In the genomic region with DNA sequence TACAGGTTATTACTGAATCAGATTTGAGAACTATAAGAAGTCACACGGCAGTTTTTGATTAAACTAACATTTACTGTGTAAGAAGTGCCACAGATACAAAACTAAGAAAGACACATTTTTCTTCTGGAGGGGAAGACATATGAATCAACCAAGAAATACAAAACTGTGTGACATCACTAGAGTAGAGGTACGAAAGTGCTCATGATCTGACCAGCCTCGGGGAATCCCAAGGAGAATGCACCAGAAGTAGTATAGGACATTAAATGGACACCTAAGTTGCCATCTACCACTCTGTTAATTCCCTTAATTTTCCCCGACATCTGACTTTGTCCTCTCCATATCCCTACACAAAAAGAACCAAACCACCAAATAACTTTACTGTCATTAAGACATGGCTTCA, we compare ENCODE assay signal across 31 cellular contexts. TPM values are rescaled to one million over a fixed set of nuclear protein-coding genes. Genes with fewer than 3 reads are reported as not detected.
"Had no signal": no experiment of that assay in that cellular context is flagged by ENCODE, and none has a peak within 500 bp of the region (broad histone marks: within the 10 kb centered on the region; RNA-seq: fewer than 3 reads in every experiment).

No MANE protein-coding gene starts in this region.

- H3K36me3 ChIP-seq: gastroesophageal sphincter, heart left ventricle, left lung, neural progenitor cell, prostate gland, right atrium auricular region, stomach, tibial artery had no signal

- H3K9me3 ChIP-seq: gastroesophageal sphincter, heart left ventricle, left lung, prostate gland, right atrium auricular region, stomach, tibial artery had no signal

- FAIRE-seq: colon had no signal

- H3K27ac ChIP-seq: gastroesophageal sphincter, heart left ventricle, hepatocyte, left lung, neural progenitor cell, parathyroid adenoma, prostate gland, right atrium auricular region, stomach, tibial artery had no signal

- H3K4me1 ChIP-seq: left lung, parathyroid adenoma, prostate gland had no signal

- H3K27me3 ChIP-seq: dorsolateral prefrontal cortex, gastroesophageal sphincter, heart left ventricle, hepatocyte, left lung, neural progenitor cell, right atrium auricular region, stomach, tibial artery had no signal

- H2AFZ ChIP-seq: hepatocyte, neural progenitor cell, parathyroid adenoma had no signal

- H3K4me2 ChIP-seq: hepatocyte, neural progenitor cell had no signal

- H3K79me2 ChIP-seq: parathyroid adenoma had no signal

- ATAC-seq: esophagus mucosa; gastroesophageal sphincter; heart left ventricle; left cardiac atrium; left lung; naive thymus-derived CD4-positive, alpha-beta T cell; sciatic nerve; stimulated activated effector memory CD8-positive, alpha-beta T cell treated with anti-CD3 and anti-CD28 coated beads, Interleukin-12 subunit alpha, Interleukin-12 subunit beta, amount 100 ng/mL, for 72 hours had no signal

- DNase-seq: dorsolateral prefrontal cortex; effector CD4-positive, alpha-beta T cell; foreskin fibroblast; heart left ventricle; left cardiac atrium; left lung; midbrain; naive thymus-derived CD4-positive, alpha-beta T cell; stimulated activated CD4-positive, alpha-beta T cell treated with anti-CD3 and anti-CD28 coated beads, Interleukin-2, amount 100 ng/mL, for 24 hours; stimulated activated CD4-positive, alpha-beta T cell treated with anti-CD3 and anti-CD28 coated beads, Interleukin-4, amount 100 ng/mL, for 24 hours; stimulated activated naive CD4-positive, alpha-beta T cell treated with Interleukin-2 at 50 U/mL for 16 hours; stomach; tibial artery had no signal

- H3K9ac ChIP-seq: neural progenitor cell, parathyroid adenoma had no signal

- H3K4me3 ChIP-seq: dorsolateral prefrontal cortex, gastroesophageal sphincter, heart left ventricle, hepatocyte, left lung, neural progenitor cell, prostate gland, right atrium auricular region, stomach, tibial artery had no signal

RNA-seq across cellular contexts. Expression of gene IFNK, which starts 5.3 kb away (rescaled TPM):
- total RNA-seq: dorsolateral prefrontal cortex; esophagus mucosa; gastroesophageal sphincter; heart left ventricle; hepatocyte; kidney epithelial cell; left cardiac atrium; left lung; lower leg skin; lung microvascular endothelial cell; mucosa of gallbladder; naive thymus-derived CD4-positive, alpha-beta T cell; osteoblast; prostate gland; right atrium auricular region; sciatic nerve; stomach; subcutaneous adipose tissue; temporal lobe; urinary bladder had no signal
- polyA plus RNA-seq: heart left ventricle; hepatocyte; naive thymus-derived CD4-positive, alpha-beta T cell; stomach; urinary bladder had no signal
